ENCODE assay signal across 14 cellular contexts in the genomic region with DNA sequence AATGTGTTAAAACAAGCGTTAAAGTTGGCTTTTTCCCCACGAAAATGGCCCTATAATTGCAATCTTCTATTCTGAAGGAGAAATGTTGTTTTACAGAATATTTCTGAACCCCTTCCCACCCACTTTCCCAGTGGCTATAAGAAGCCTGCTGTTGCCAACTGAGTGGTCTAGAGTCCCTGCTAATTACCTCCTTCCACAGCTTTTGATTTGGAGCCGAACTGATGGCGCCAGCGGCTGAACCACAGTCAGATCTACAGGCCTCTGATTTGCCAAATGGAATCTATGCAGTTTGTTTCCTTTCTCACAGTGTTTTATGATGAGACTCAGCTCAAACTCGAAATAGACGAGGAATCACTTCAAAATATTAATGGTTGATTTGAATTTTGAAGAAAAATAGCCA.
A peak's percentile ranks its signal among the peaks of the same experiment; 100 is the strongest.
DNase-seq lines count a peak whose midpoint lies in the region; ATAC-seq and TF ChIP-seq lines count a peak whose summit lies in the region.
"Had no signal": no experiment of that assay in that cellular context is flagged by ENCODE, and none has a peak within 500 bp of the region (broad histone marks: within the 10 kb centered on the region; RNA-seq: fewer than 3 reads in every experiment).

No MANE protein-coding gene starts in this region.

- WGBS in sigmoid colon, 2 donors = 88 to 91% methylated on average over 7 of the region's 7 CpGs

- peaks cover 17 to 31% (median 28%) of the 10 kb centered on the region in 3 donors for H3K4me1 Mint-ChIP-seq in CD8-positive, alpha-beta memory T cell
- H3K4me1 Mint-ChIP-seq in Calu3 (ENCODE audit: low read depth, unreplicated experiment) = peaks cover 26% of the 10 kb centered on the region

- H3K9me2 ChIP-seq in PC-3 (replicated peaks; ENCODE audit: low read length) = no peaks in the 10 kb centered on the region

- CTCF ChIA-PET in CD8-positive, alpha-beta memory T cell (lab: Charles Lee) = interaction anchor here (1.1 kb wide), 1 partner anchor 9 kb away, joined by 3 read pairs; no protein-coding TSS in a partner anchor
- CTCF ChIA-PET in PC-3 (lab: Charles Lee) = no interaction called here
- CTCF ChIA-PET in Calu3 (lab: Charles Lee) = interaction anchor here (1.0 to 1.8 kb wide), 2 partner anchors 8 to 15 kb away, joined by 5 to 7 read pairs; no protein-coding TSS in a partner anchor

- no peak overlapping the region for H2AFZ ChIP-seq in PC-3 (ENCODE audit: low read length)
- no peak overlapping the region for H2AFZ ChIP-seq in fibroblast of lung (ENCODE audit: low read length)

- no peak overlapping the region for H3K27ac ChIP-seq in CD8-positive, alpha-beta memory T cell (ENCODE audit: low read depth, low read length)
- H3K27ac ChIP-seq in PC-3 (ENCODE audit: low read length) (no peak overlapping the region), fibroblast of lung (ENCODE audit: insufficient read depth, low read length) (peak overlapping the region; percentile 78), sigmoid colon (peak overlapping the region in 3 of 4 donors; percentile 69 to 79 (median 78))

- intact Hi-C loops in PC-3 (cut with micrococcal nuclease) = loop anchor here (5.0 kb wide), 1 partner anchor 53 kb away; no protein-coding TSS in a partner anchor
- intact Hi-C loops in sigmoid colon (cut with DNase I) = no loop called here
- intact Hi-C loops in Calu3 (cut with micrococcal nuclease; ENCODE audit: unreplicated experiment) = no loop called here

- TF ChIP-seq POLR2A in sigmoid colon (IDR thresholded peaks at IDR 0.05) = no peak

- no peak for TF ChIP-seq CTCF in PC-3 (conservative IDR thresholded peaks at IDR 0.05; ENCODE audit: low read depth, low read length)
- TF ChIP-seq CTCF in fibroblast of lung (conservative IDR thresholded peaks at IDR 0.05 in 1 of 2, IDR thresholded peaks at IDR 0.05 in 1 of 2; ENCODE audit: low read depth in 1 of 2, low read length in 2 of 2) = no peak
- TF ChIP-seq CTCF in sigmoid colon (IDR thresholded peaks at IDR 0.05) = no peak
- no peak for TF ChIP-seq CTCF in Calu3 (IDR thresholded peaks at IDR 0.05; ENCODE audit: unreplicated experiment)

- DNase-seq in CD8-positive, alpha-beta memory T cell = no peak
- no peak for DNase-seq in PC-3
- no peak for DNase-seq in fibroblast of lung (ENCODE audit: low read depth in 2 of 2)
- no peak for DNase-seq in sigmoid colon
- no peak for DNase-seq in Calu3
- no peak for DNase-seq in NK-92 treated with Interleukin-12 subunit alpha and Interleukin-12 subunit beta, amount 100 ng/mL, for 24 hours (lab: John Stamatoyannopoulos, UW)
- DNase-seq: cortex of kidney, H7, NCI-H1092 had no signal

- no peaks in the 10 kb centered on the region for H3K9me3 ChIP-seq in CD8-positive, alpha-beta memory T cell (ENCODE audit: low read length)
- H3K9me3 ChIP-seq in PC-3 (ENCODE audit: low read length) (no peaks in the 10 kb centered on the region), fibroblast of lung (ENCODE audit: control insufficient read depth, insufficient read depth, low read depth, low read length) (no peaks in the 10 kb centered on the region), sigmoid colon (no peaks in the 10 kb centered on the region)

- no peaks in the 10 kb centered on the region for H3K27me3 Mint-ChIP-seq in CD8-positive, alpha-beta memory T cell
- H3K27me3 Mint-ChIP-seq in Calu3 (ENCODE audit: unreplicated experiment) = no peaks in the 10 kb centered on the region
- H3K27me3 Mint-ChIP-seq: activated naive CD8-positive, alpha-beta T cell had no signal

- H3K4me2 ChIP-seq in PC-3 (ENCODE audit: low read length) (peak overlapping the region; percentile 74), fibroblast of lung (ENCODE audit: extremely low read depth, insufficient read depth, low read length) (peak overlapping the region; percentile 79)

- H3K4me3 Mint-ChIP-seq in CD8-positive, alpha-beta memory T cell = peak overlapping the region in 4 of 7 donors; percentile 10 to 64 (median 28)
- no peak overlapping the region for H3K4me3 Mint-ChIP-seq in Calu3 (ENCODE audit: low read depth, unreplicated experiment)
- H3K4me3 Mint-ChIP-seq: activated naive CD8-positive, alpha-beta T cell had no signal

- peak overlapping the region in 3 of 8 donors; percentile 35 to 57 (median 55) for H3K27ac Mint-ChIP-seq in CD8-positive, alpha-beta memory T cell
- no peak overlapping the region for H3K27ac Mint-ChIP-seq in Calu3 (ENCODE audit: unreplicated experiment)
- H3K27ac Mint-ChIP-seq: activated naive CD8-positive, alpha-beta T cell had no signal

- BruUV-seq in PC-3 (replicated peaks; lab: Mats Ljungman, UMichigan) (no TSS peak), Calu3 (replicated peaks; lab: Mats Ljungman, UMichigan) (no TSS peak)

- H4K20me1 ChIP-seq in PC-3 (ENCODE audit: low read length) (no peaks in the 10 kb centered on the region), fibroblast of lung (ENCODE audit: control insufficient read depth, extremely low read depth, insufficient read depth, low read length) (no peaks in the 10 kb centered on the region)
- H4K20me1 ChIP-seq: BLaER1 treated with 17β-estradiol and CSF1 and Interleukin-3, amounts not matched to agents 10 nM and 100 nM had no signal

- H3K4me1 ChIP-seq in CD8-positive, alpha-beta memory T cell (ENCODE audit: insufficient read depth, low read length) = no peaks in the 10 kb centered on the region
- peaks cover 24% of the 10 kb centered on the region for H3K4me1 ChIP-seq in PC-3 (ENCODE audit: insufficient read depth, low read length)
- peaks cover 4% of the 10 kb centered on the region for H3K4me1 ChIP-seq in fibroblast of lung (ENCODE audit: control insufficient read depth, extremely low read depth, insufficient read depth, low read length)
- peaks cover 0 to 25% (median 17%) of the 10 kb centered on the region in 4 donors for H3K4me1 ChIP-seq in sigmoid colon

- POLR2A ChIA-PET in CD8-positive, alpha-beta memory T cell (lab: Charles Lee) = interaction anchor here (1.3 kb wide), 1 partner anchor 50 kb away, joined by 3 read pairs; no protein-coding TSS in a partner anchor
- POLR2A ChIA-PET in PC-3 (lab: Charles Lee; ENCODE audit: unreplicated experiment) = no interaction called here

- H3K36me3 ChIP-seq in CD8-positive, alpha-beta memory T cell (ENCODE audit: insufficient read depth, low read length) = no peaks in the 10 kb centered on the region
- no peaks in the 10 kb centered on the region for H3K36me3 ChIP-seq in PC-3 (ENCODE audit: low read depth, low read length)
- no peaks in the 10 kb centered on the region for H3K36me3 ChIP-seq in fibroblast of lung (ENCODE audit: control insufficient read depth, insufficient read depth, low read length)
- no peaks in the 10 kb centered on the region for H3K36me3 ChIP-seq in sigmoid colon
- H3K36me3 ChIP-seq: BLaER1 treated with 17β-estradiol and CSF1 and Interleukin-3, amounts not matched to agents 10 nM and 100 nM had no signal

- no peak for TF ChIP-seq EP300 in sigmoid colon (IDR thresholded peaks at IDR 0.05)

- no peaks in the 10 kb centered on the region for H3K27me3 ChIP-seq in CD8-positive, alpha-beta memory T cell (ENCODE audit: insufficient read depth, low read length, poor library complexity, severe bottlenecking)
- no peaks in the 10 kb centered on the region for H3K27me3 ChIP-seq in PC-3 (ENCODE audit: low read length)
- no peaks in the 10 kb centered on the region for H3K27me3 ChIP-seq in fibroblast of lung (ENCODE audit: control insufficient read depth, insufficient read depth, low read length)
- no peaks in the 10 kb centered on the region for H3K27me3 ChIP-seq in sigmoid colon
- H3K27me3 ChIP-seq: BLaER1 treated with 17β-estradiol and CSF1 and Interleukin-3, amounts not matched to agents 10 nM and 100 nM; foreskin keratinocyte had no signal

- H3K79me2 ChIP-seq in PC-3 (ENCODE audit: low read length) = no peaks in the 10 kb centered on the region
- no peaks in the 10 kb centered on the region for H3K79me2 ChIP-seq in fibroblast of lung (ENCODE audit: control insufficient read depth, insufficient read depth, low read length)

- H3K36me3 Mint-ChIP-seq in CD8-positive, alpha-beta memory T cell = peaks cover 0 to 25% (median 5%) of the 10 kb centered on the region in 3 donors
- no peaks in the 10 kb centered on the region for H3K36me3 Mint-ChIP-seq in Calu3 (ENCODE audit: insufficient read depth, unreplicated experiment)

- no peak overlapping the region for H3K9ac ChIP-seq in PC-3 (ENCODE audit: low read length)
- H3K9ac ChIP-seq in fibroblast of lung (ENCODE audit: insufficient read depth, low read length) = no peak overlapping the region

- no peak overlapping the region for H3K4me3 ChIP-seq in CD8-positive, alpha-beta memory T cell (ENCODE audit: low read length)
- H3K4me3 ChIP-seq in PC-3 (ENCODE audit: low read length) (no peak overlapping the region), fibroblast of lung (replicated peaks in 1 of 4; ENCODE audit: control extremely low read depth in 1 of 4, insufficient read depth in 1 of 4, low read depth in 3 of 4, low read length in 4 of 4) (no peak overlapping the region), sigmoid colon (no peak overlapping the region)

- ATAC-seq in PC-3 (no peak), HG03342 (IDR thresholded peaks at IDR 0.05; ENCODE audit: unreplicated experiment) (no peak), HG03135 (IDR thresholded peaks at IDR 0.05; ENCODE audit: unreplicated experiment) (no peak)

- peaks cover 4% of the 10 kb centered on the region for H3F3A ChIP-seq in PC-3 (ENCODE audit: low read length, unreplicated experiment)

- H3K9me3 Mint-ChIP-seq in CD8-positive, alpha-beta memory T cell = peaks cover 8 to 20% (median 13%) of the 10 kb centered on the region in 5 donors
- H3K9me3 Mint-ChIP-seq in Calu3 (ENCODE audit: low read depth, unreplicated experiment) = peaks cover 5% of the 10 kb centered on the region

Comparison
In these comparisons a context has a peak if more than half of its experiments do, and no peak if none do; other contexts are left out.
1. H3K27ac ChIP-seq: peak in fibroblast of lung (single experiment) and sigmoid colon (3 of 4); none in CD8-positive, alpha-beta memory T cell (single experiment) and PC-3 (single experiment).